Comparison of ENCODE assay signal across 8 cellular contexts in the genomic region with DNA sequence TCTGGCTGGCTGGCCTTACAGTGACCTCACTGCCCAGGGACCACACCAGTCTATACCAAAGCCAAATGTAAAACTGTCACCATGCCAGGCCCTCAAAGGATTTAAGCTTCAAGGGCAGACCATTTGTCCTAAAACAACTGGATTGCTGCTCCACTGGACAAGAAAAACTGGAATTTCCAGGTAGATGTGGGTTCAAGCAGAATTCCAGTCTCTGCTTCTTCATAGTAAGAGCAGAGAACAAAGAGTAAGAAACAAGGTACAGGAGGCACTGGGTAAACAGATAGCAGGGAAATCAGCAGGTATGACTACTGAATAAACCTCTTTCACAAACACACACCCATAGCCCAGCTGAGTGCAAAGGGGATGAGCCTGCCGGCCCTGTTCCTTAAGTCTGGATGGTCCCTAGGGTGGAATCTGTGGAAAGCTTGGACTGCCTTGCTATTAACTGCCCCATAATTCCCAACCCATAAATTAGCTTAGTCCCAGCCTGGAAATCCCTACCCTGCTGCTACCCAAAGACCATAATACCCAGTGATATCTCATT. TPM values are rescaled to one million over a fixed set of nuclear protein-coding genes. Genes with fewer than 3 reads are reported as not detected.
DNase-seq lines count a peak whose midpoint lies in the region; ATAC-seq, FAIRE-seq and TF ChIP-seq lines count a peak whose summit lies in the region.

No MANE protein-coding gene starts in this region.

- H3K36me3 ChIP-seq in ACC112 (ENCODE audit: insufficient read depth, low read length) (no peaks in the 10 kb centered on the region), HUES64 (ENCODE audit: insufficient read depth, low read length) (no peaks in the 10 kb centered on the region), astrocyte (ENCODE audit: insufficient read depth, low read length) (no peaks in the 10 kb centered on the region)

- no peak for FAIRE-seq in astrocyte (lab: Jason Lieb, UNC)

- H2AFZ ChIP-seq in ACC112 (ENCODE audit: low read length, unreplicated experiment) (no peak overlapping the region), astrocyte (ENCODE audit: low read depth, low read length) (no peak overlapping the region)

- no peaks in the 10 kb centered on the region for H3K36me3 Mint-ChIP-seq in astrocyte (ENCODE audit: low read depth, unreplicated experiment)

- WGBS in HUES64 = 56% methylated on average over 1 of the region's 1 CpG

- ATAC-seq in GM18505 (IDR thresholded peaks at IDR 0.05; ENCODE audit: unreplicated experiment) = no peak

- H3K4me2 ChIP-seq in astrocyte (ENCODE audit: low read length) = peak overlapping the region; percentile 94

- H3K9me3 Mint-ChIP-seq in astrocyte (ENCODE audit: unreplicated experiment) = no peaks in the 10 kb centered on the region

- peaks cover 75% of the 10 kb centered on the region for H3K4me1 Mint-ChIP-seq in astrocyte (ENCODE audit: low read depth, unreplicated experiment)

- DNase-seq in astrocyte (ENCODE audit: low read depth) = no peak
- peak; percentile 65 for DNase-seq in myocyte (ENCODE audit: low read depth)
- DNase-seq in COLO668 (lab: John Stamatoyannopoulos, UW; ENCODE audit: unreplicated experiment) = no peak
- no peak for DNase-seq in SW480 (ENCODE audit: low spot score)
- no peak for DNase-seq in activated gamma-delta T cell treated with Interleukin-2 at 50 U/mL for 16 hours

- no peak for TF ChIP-seq POLR2A in GM18505 (IDR thresholded peaks at IDR 0.05; ENCODE audit: borderline replicate concordance, extremely low read depth, insufficient read depth, insufficient read length)

- H3K79me2 ChIP-seq in ACC112 (ENCODE audit: control insufficient read depth, insufficient read depth, low read length, unreplicated experiment) (peaks cover 98% of the 10 kb centered on the region), astrocyte (ENCODE audit: insufficient read depth, low read length) (peaks cover 96% of the 10 kb centered on the region)

- H3K4me3 ChIP-seq in ACC112 (ENCODE audit: low read depth, low read length) = peak overlapping the region; percentile 93
- no peak overlapping the region for H3K4me3 ChIP-seq in HUES64 (ENCODE audit: low read length)
- peak overlapping the region; percentile 24 for H3K4me3 ChIP-seq in astrocyte (ENCODE audit: insufficient read depth, low read depth, low read length)

- peak overlapping the region; percentile 97 for H3K27ac Mint-ChIP-seq in astrocyte (ENCODE audit: unreplicated experiment)

- H3K27me3 Mint-ChIP-seq in astrocyte (ENCODE audit: low read depth, unreplicated experiment) = no peaks in the 10 kb centered on the region

- H3K9me3 ChIP-seq in HUES64 (ENCODE audit: insufficient read depth, low read depth, low read length) (no peaks in the 10 kb centered on the region), astrocyte (ENCODE audit: insufficient read depth, low read depth, low read length) (no peaks in the 10 kb centered on the region)

- H3K4me1 ChIP-seq in ACC112 (ENCODE audit: control insufficient read depth, insufficient read depth, low read length, unreplicated experiment) (peaks cover 78% of the 10 kb centered on the region), HUES64 (ENCODE audit: insufficient read depth, low read length) (peaks cover 64% of the 10 kb centered on the region), astrocyte (ENCODE audit: insufficient read depth, low read length) (peaks cover 64% of the 10 kb centered on the region)

- peaks cover 31% of the 10 kb centered on the region for H4K20me1 ChIP-seq in astrocyte (ENCODE audit: insufficient read depth, low read length)

- H3K27ac ChIP-seq in ACC112 (ENCODE audit: low read depth, low read length) = peak overlapping the region; percentile 97
- H3K27ac ChIP-seq in HUES64 (ENCODE audit: low read depth, low read length) = peak overlapping the region; percentile 28; the same call in 1 of the 2 replicates
- H3K27ac ChIP-seq in astrocyte (ENCODE audit: low read depth, low read length) = peak overlapping the region; percentile 97

- H3K9ac ChIP-seq in HUES64 (ENCODE audit: low read depth, low read length) (peak overlapping the region; percentile 39), astrocyte (ENCODE audit: low read length) (peak overlapping the region; percentile 81)

- H3K4me3 Mint-ChIP-seq in astrocyte (ENCODE audit: unreplicated experiment) = peak overlapping the region; percentile 75

- TF ChIP-seq CTCF in astrocyte (IDR thresholded peaks at IDR 0.05; ENCODE audit: insufficient read depth, low read depth, low read length) = no peak

- H3K27me3 ChIP-seq in ACC112 (ENCODE audit: insufficient read depth, low read length) (no peaks in the 10 kb centered on the region), HUES64 (ENCODE audit: insufficient read depth, low read length) (peaks cover 16% of the 10 kb centered on the region), astrocyte (ENCODE audit: insufficient read depth, low read length) (no peaks in the 10 kb centered on the region)

RNA-seq across cellular contexts. Expression of gene B4GALT1, which starts 5.5 kb away (rescaled TPM):
- 14.2 TPM for polyA plus RNA-seq in HUES64 (2013, experiment 1 of 2)
- polyA plus RNA-seq in HUES64 (2013, experiment 2 of 2) = 17.8 TPM
- 93.1 and 103 TPM in 2 replicates for total RNA-seq in astrocyte
- total RNA-seq in myocyte = 36.5 and 39.4 TPM in 2 replicates
- 118 TPM for polyA plus RNA-seq in myocyte (2012)

Comparison
In these comparisons a context has a peak if more than half of its experiments do, and no peak if none do; other contexts are left out.
1. H3K27ac ChIP-seq: peak in every context shown above with its lines; median percentile 97 in ACC112; 97 in astrocyte; 28 in HUES64.